ENCODE assay signal across 26 cellular contexts in the genomic region with DNA sequence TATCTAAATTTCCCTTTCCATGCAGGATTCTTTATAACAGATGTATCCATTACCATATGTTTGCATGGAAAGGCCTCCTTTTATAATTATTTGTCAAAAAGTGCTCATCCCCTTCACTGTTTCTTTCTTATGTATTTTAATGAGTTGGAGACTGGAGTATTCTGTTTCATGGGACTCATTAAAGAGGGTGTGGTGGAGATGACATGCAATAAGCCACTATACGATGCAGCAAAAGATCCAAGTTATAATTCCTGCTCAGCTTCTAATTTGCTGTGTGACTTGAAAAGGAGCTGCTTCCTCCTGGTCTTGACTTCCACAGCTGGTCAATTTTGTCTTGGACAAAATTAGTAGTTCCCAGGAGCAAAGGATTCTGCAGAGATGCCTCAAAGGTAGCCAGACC.
"Had no signal": no experiment of that assay in that cellular context is flagged by ENCODE, and none has a peak within 500 bp of the region (broad histone marks: within the 10 kb centered on the region; RNA-seq: fewer than 3 reads in every experiment).

No MANE protein-coding gene starts in this region.

- H3K9me3 ChIP-seq: ovary, psoas muscle, right lobe of liver, sigmoid colon, stomach, thoracic aorta, thyroid gland, tibial nerve, upper lobe of left lung, vagina had no signal

- H3K4me1 ChIP-seq: parathyroid adenoma, right lobe of liver, stomach, thyroid gland, tibial nerve, upper lobe of left lung, vagina had no signal

- H3K4me3 ChIP-seq: ovary, psoas muscle, right lobe of liver, sigmoid colon, stomach, thoracic aorta, thyroid gland, tibial nerve, upper lobe of left lung, vagina had no signal

- H2AFZ ChIP-seq: parathyroid adenoma had no signal

- H3K9ac ChIP-seq: parathyroid adenoma had no signal

- H3K79me2 ChIP-seq: parathyroid adenoma had no signal

- ATAC-seq: natural killer cell treated with Interleukin-12 subunit alpha and Interleukin-12 subunit beta and Interleukin-15 and Interleukin-18, amount 100 ng/mL, for 72 hours; psoas muscle; right cardiac atrium; right lobe of liver; stimulated activated effector memory CD8-positive, alpha-beta T cell treated with anti-CD3 and anti-CD28 coated beads, Interleukin-12 subunit alpha, Interleukin-12 subunit beta, amount 100 ng/mL, for 72 hours; stimulated activated naive B cell treated with anti-CD40 and anti-IgM and Interleukin-4, amounts not matched to agents 10 μg/mL and 1 μg/mL and 100 μg/mL, for 72 hours had no signal

- H3K27ac ChIP-seq: neutrophil, ovary, parathyroid adenoma, psoas muscle, right lobe of liver, sigmoid colon, stomach, thoracic aorta, thyroid gland, tibial nerve, upper lobe of left lung, vagina had no signal

- H3K27me3 ChIP-seq: neutrophil, ovary, right lobe of liver, sigmoid colon, stomach, thyroid gland, tibial nerve, upper lobe of left lung, vagina had no signal

- DNase-seq: nephron progenitor cell; nucleus accumbens; ovary; posterior cingulate gyrus; psoas muscle; right cardiac atrium; right lobe of liver; sigmoid colon; small intestine; stimulated activated CD4-positive, alpha-beta T cell treated with anti-CD3 and anti-CD28 coated beads, Interleukin-15, amount 100 ng/mL, for 24 hours; stimulated activated CD4-positive, alpha-beta T cell treated with anti-CD3 and anti-CD28 coated beads, Interleukin-2, amount 100 ng/mL, for 24 hours; stimulated activated CD4-positive, alpha-beta T cell treated with anti-CD3 and anti-CD28 coated beads, Interleukin-2, amount 100 ng/mL, for 48 hours; stimulated activated CD4-positive, alpha-beta T cell treated with anti-CD3 and anti-CD28 coated beads, Interleukin-4, amount 100 ng/mL, for 24 hours; stimulated activated naive B cell treated with anti-CD40 and anti-IgM and Interleukin-4, amounts not matched to agents 10 μg/mL and 1 μg/mL and 100 μg/mL, for 72 hours; stimulated activated naive CD4-positive, alpha-beta T cell treated with Interleukin-2 at 50 U/mL for 16 hours; stomach; thyroid gland; trophoblast cell; upper lobe of left lung had no signal

- H3K36me3 ChIP-seq: neutrophil, ovary, right lobe of liver, stomach, thyroid gland, upper lobe of left lung, vagina had no signal
